In the genomic region with DNA sequence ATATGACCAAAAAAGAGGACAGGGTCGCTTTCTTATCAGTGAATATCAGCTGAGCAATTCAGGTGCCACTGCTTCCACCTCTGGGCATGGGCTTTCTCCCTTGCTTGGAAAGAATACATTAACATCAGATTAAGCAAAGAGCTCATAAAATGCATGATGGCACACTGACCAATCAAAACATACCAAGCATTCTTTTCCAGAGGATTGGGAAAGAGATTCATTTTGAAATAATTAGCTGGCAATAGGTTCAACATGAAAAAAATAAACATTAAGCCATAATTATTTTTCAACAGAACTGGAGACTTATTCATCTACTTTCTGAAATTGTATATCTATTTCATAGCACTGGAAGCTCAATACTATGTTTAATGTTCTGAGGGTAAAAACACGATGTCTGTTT, we compare ENCODE assay signal across 16 cellular contexts. TPM values are rescaled to one million over a fixed set of nuclear protein-coding genes. Genes with fewer than 3 reads are reported as not detected.
DNase-seq lines count a peak whose midpoint lies in the region; ATAC-seq, FAIRE-seq and TF ChIP-seq lines count a peak whose summit lies in the region.
"Had no signal": no experiment of that assay in that cellular context is flagged by ENCODE, and none has a peak within 500 bp of the region (broad histone marks: within the 10 kb centered on the region; RNA-seq: fewer than 3 reads in every experiment).

No MANE protein-coding gene starts in this region.

- peak; percentile 73 for DNase-seq in GM23248
- DNase-seq in astrocyte (ENCODE audit: low read depth), result peak; percentile 78
- DNase-seq in fibroblast of the conjunctiva (ENCODE audit: low read depth), result peak; percentile 32
- DNase-seq in thyroid gland, result no peak
- no peak for DNase-seq in midbrain (lab: John Stamatoyannopoulos, UW)
- no peak for DNase-seq in Peyer's patch
- DNase-seq: activated CD4-positive, alpha-beta T cell treated with anti-CD3 and anti-CD28 coated beads for 36 hours; activated T-cell treated with anti-CD3 and anti-CD28 coated beads, Interleukin-2, amount 50 U/mL, for 1 hour; head of caudate nucleus; left lung; NCI-H1417; T-helper 17 cell had no signal

- peak overlapping the region; percentile 43 for H3K27ac ChIP-seq in GM23248
- peak overlapping the region; percentile 52 for H3K27ac ChIP-seq in astrocyte (ENCODE audit: low read depth, low read length)
- H3K27ac ChIP-seq in thyroid gland, result no peak overlapping the region
- H3K27ac ChIP-seq in Peyer's patch, result no peak overlapping the region
- H3K27ac ChIP-seq: left lung had no signal

- peaks cover 4% of the 10 kb centered on the region for H3K36me3 Mint-ChIP-seq in astrocyte (ENCODE audit: low read depth, unreplicated experiment)

- no peak overlapping the region for H2AFZ ChIP-seq in GM23248
- H2AFZ ChIP-seq in astrocyte (ENCODE audit: low read depth, low read length), result no peak overlapping the region

- H3K4me2 ChIP-seq in GM23248 (ENCODE audit: unreplicated experiment), result peak overlapping the region; percentile 57
- peak overlapping the region; percentile 43 for H3K4me2 ChIP-seq in astrocyte (ENCODE audit: low read length)
- H3K4me2 ChIP-seq in skeletal muscle satellite cell (ENCODE audit: low read length), result peak overlapping the region; percentile 66

- peak; percentile 89 for FAIRE-seq in astrocyte (lab: Jason Lieb, UNC)

- TF ChIP-seq CTCF in astrocyte (IDR thresholded peaks at IDR 0.05; ENCODE audit: insufficient read depth, low read depth, low read length), result no peak
- no peak for TF ChIP-seq CTCF in thyroid gland (IDR thresholded peaks at IDR 0.05)
- TF ChIP-seq CTCF in Peyer's patch (IDR thresholded peaks at IDR 0.05), result no peak

- no peak overlapping the region for H3K27ac Mint-ChIP-seq in astrocyte (ENCODE audit: unreplicated experiment)
- H3K27ac Mint-ChIP-seq: activated CD4-positive, alpha-beta T cell treated with anti-CD3 and anti-CD28 coated beads for 36 hours; T-helper 17 cell had no signal

- peaks cover 37% of the 10 kb centered on the region for H3F3A ChIP-seq in GM23248 (ENCODE audit: insufficient read depth)

- 18 to 20% methylated on average over 2 of the region's 2 CpGs for WGBS in GM23248 (ENCODE audit: low coverage in 1 of 2, low lambda C conversion rate in 2 of 2, missing lambda C conversion rate in 2 of 2), 2 experiments
- WGBS in thyroid gland, 2 donors, result 37 to 41% methylated on average over 2 of the region's 2 CpGs

- no peaks in the 10 kb centered on the region for H3K27me3 Mint-ChIP-seq in astrocyte (ENCODE audit: low read depth, unreplicated experiment)

- H3K4me1 ChIP-seq in GM23248 (ENCODE audit: insufficient read depth) (peaks cover 48% of the 10 kb centered on the region), astrocyte (ENCODE audit: insufficient read depth, low read length) (peaks cover 28% of the 10 kb centered on the region), skeletal muscle satellite cell (ENCODE audit: control insufficient read depth, insufficient read depth, low read length) (peaks cover 40% of the 10 kb centered on the region), thyroid gland (peaks cover 0 to 4% of the 10 kb centered on the region in 2 donors), Peyer's patch (no peaks in the 10 kb centered on the region)

- H3K27me3 ChIP-seq in GM23248 (replicated peaks; ENCODE audit: insufficient read depth) (no peaks in the 10 kb centered on the region), astrocyte (ENCODE audit: insufficient read depth, low read length) (no peaks in the 10 kb centered on the region), skeletal muscle satellite cell (ENCODE audit: control insufficient read depth, insufficient read depth, low read length) (no peaks in the 10 kb centered on the region), thyroid gland (no peaks in the 10 kb centered on the region), Peyer's patch (no peaks in the 10 kb centered on the region)
- H3K27me3 ChIP-seq: left lung had no signal

- intact Hi-C loops in thyroid gland (cut with DNase I), result no loop called here

- H3K9me2 ChIP-seq in GM23248 (ENCODE audit: insufficient read depth), result no peaks in the 10 kb centered on the region; the same call in 1 of the 2 replicates

- ATAC-seq in HG02798 (IDR thresholded peaks at IDR 0.05; ENCODE audit: poor library complexity, unreplicated experiment), result no peak
- ATAC-seq: activated CD4-positive, alpha-beta T cell treated with anti-CD3 and anti-CD28 coated beads for 36 hours; left lung; Panc1; T-helper 17 cell had no signal

- in situ Hi-C loops in GM23248 (cut with MboI), result no loop called here

- H4K20me1 ChIP-seq in GM23248 (ENCODE audit: insufficient read depth) (no peaks in the 10 kb centered on the region), astrocyte (ENCODE audit: insufficient read depth, low read length) (no peaks in the 10 kb centered on the region)

- peaks cover 9% of the 10 kb centered on the region for H3K9me3 Mint-ChIP-seq in astrocyte (ENCODE audit: unreplicated experiment)

- H3K9me3 ChIP-seq in GM23248 (ENCODE audit: low read depth), result no peaks in the 10 kb centered on the region
- no peaks in the 10 kb centered on the region for H3K9me3 ChIP-seq in astrocyte (ENCODE audit: insufficient read depth, low read depth, low read length)
- H3K9me3 ChIP-seq in skeletal muscle satellite cell (replicated peaks; ENCODE audit: low read length), result no peaks in the 10 kb centered on the region
- H3K9me3 ChIP-seq in thyroid gland, result no peaks in the 10 kb centered on the region
- no peaks in the 10 kb centered on the region for H3K9me3 ChIP-seq in Peyer's patch
- H3K9me3 ChIP-seq: left lung had no signal

- H3K79me2 ChIP-seq in GM23248 (ENCODE audit: insufficient read depth), result no peaks in the 10 kb centered on the region
- H3K79me2 ChIP-seq in astrocyte (ENCODE audit: insufficient read depth, low read length), result no peaks in the 10 kb centered on the region

- TF ChIP-seq POLR2A in thyroid gland (IDR thresholded peaks at IDR 0.05) (no peak), Peyer's patch (IDR thresholded peaks at IDR 0.05) (no peak)

- H3K4me3 ChIP-seq in GM23248, result peak overlapping the region; percentile 43
- H3K4me3 ChIP-seq in astrocyte (ENCODE audit: insufficient read depth, low read depth, low read length), result no peak overlapping the region
- H3K4me3 ChIP-seq in skeletal muscle satellite cell (ENCODE audit: low read length), result peak overlapping the region; percentile 14
- no peak overlapping the region for H3K4me3 ChIP-seq in thyroid gland (replicated peaks in 1 of 3)
- H3K4me3 ChIP-seq in Peyer's patch, result no peak overlapping the region
- H3K4me3 ChIP-seq: left lung had no signal

- H3K36me3 ChIP-seq in GM23248 (ENCODE audit: low read depth) (no peaks in the 10 kb centered on the region), astrocyte (ENCODE audit: insufficient read depth, low read length) (no peaks in the 10 kb centered on the region), skeletal muscle satellite cell (ENCODE audit: insufficient read depth, low read length) (no peaks in the 10 kb centered on the region), thyroid gland (no peaks in the 10 kb centered on the region), Peyer's patch (no peaks in the 10 kb centered on the region)
- H3K36me3 ChIP-seq: left lung had no signal

- H3K4me1 Mint-ChIP-seq in astrocyte (ENCODE audit: low read depth, unreplicated experiment), result peaks cover 31% of the 10 kb centered on the region
- H3K4me1 Mint-ChIP-seq: neural crest cell had no signal

- H3K4me3 Mint-ChIP-seq in astrocyte (ENCODE audit: unreplicated experiment), result no peak overlapping the region
- H3K4me3 Mint-ChIP-seq: activated CD4-positive, alpha-beta T cell treated with anti-CD3 and anti-CD28 coated beads for 36 hours; neural crest cell; T-helper 17 cell had no signal

- H3K9ac ChIP-seq in GM23248, result peak overlapping the region; percentile 16; the same call in 1 of the 2 replicates
- no peak overlapping the region for H3K9ac ChIP-seq in astrocyte (ENCODE audit: low read length)
- H3K9ac ChIP-seq in skeletal muscle satellite cell (ENCODE audit: low read depth, low read length), result peak overlapping the region; percentile 58

RNA-seq across cellular contexts. Expression of a gene that starts 53.1 kb away (rescaled TPM):
- 12.5 and 20.0 TPM in 2 replicates for total RNA-seq in GM23248 (2014; rRNA removed; shearing (Covaris generic))
- 17.8 and 20.6 TPM in 2 replicates for polyA plus RNA-seq in GM23248 (2016; fragmentation: Nextera tagmentation; extraction: Ambion mirVana)
- total RNA-seq in astrocyte, result 38.2 and 41.4 TPM in 2 replicates
- 32.3 and 43.1 TPM in 2 replicates for total RNA-seq in skeletal muscle satellite cell (2012; rRNA removed)
- total RNA-seq in thyroid gland, result 10 to 100 TPM; 23.1 to 33.8 (median 32.2) TPM
- 10 to 100 TPM; 12.8 to 17.0 (median 15.2) TPM for total RNA-seq in Peyer's patch

Comparison
In these comparisons a context has a peak if more than half of its experiments do, and no peak if none do; other contexts are left out.
1. DNase-seq: peak in GM23248 (single experiment), astrocyte (single experiment) and fibroblast of the conjunctiva (single experiment); none in thyroid gland (0 of 2), midbrain (single experiment) and Peyer's patch (0 of 3).
2. H3K27ac ChIP-seq: peak in GM23248 (single experiment) and astrocyte (single experiment); none in thyroid gland (0 of 3) and Peyer's patch (0 of 4).
3. H3K4me3 ChIP-seq: peak in GM23248 (single experiment) and skeletal muscle satellite cell (single experiment); none in astrocyte (single experiment), thyroid gland (0 of 3) and Peyer's patch (0 of 4).
4. Peak in every context shown above with its lines, with median percentiles within 50 percentile points of each other: H3K4me2 ChIP-seq.